ENCODE assay signal across 8 cellular contexts in the genomic region with DNA sequence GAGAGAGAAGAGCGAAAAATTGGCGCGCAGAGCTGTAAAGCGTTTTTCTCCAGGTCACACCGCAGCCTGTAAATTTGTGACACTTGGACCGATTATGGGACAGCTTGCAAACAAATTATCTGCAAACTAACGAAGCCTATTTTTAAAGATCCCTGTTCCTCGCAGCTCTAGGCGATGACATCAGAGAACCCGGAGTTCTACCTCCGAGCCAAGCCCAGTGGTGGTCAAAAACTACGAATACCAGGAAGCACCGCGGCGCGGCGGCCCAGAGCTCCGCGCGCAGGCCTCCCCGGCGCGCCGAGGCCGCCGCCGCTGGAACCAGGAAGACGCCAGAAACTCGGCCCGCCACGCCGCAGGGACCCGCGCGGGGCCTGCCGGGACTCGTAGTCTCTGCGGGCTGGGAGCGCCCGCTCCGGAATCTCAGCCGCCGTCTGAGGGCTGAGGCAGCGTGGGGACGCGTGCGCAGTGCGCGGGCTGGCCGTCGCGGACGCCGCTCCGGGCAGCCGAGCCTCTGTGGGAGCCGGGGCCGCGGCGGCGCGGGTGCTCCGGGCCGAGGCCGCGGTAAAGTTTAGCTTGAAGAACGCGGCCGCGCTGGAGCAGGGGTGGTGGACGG. TPM values are rescaled to one million over a fixed set of nuclear protein-coding genes. Genes with fewer than 3 reads are reported as not detected.
DNase-seq lines count a peak whose midpoint lies in the region; ATAC-seq and TF ChIP-seq lines count a peak whose summit lies in the region.

Gene PLEKHA1 (plus strand): TSS at position 463 of the 613 bp plus-strand sequence. CDS start 18,493 bp downstream, outside the sequence.

- peaks cover 32% of the 10 kb centered on the region for H3K27me3 Mint-ChIP-seq in endodermal cell (ENCODE audit: insufficient read depth)

- H4K91ac ChIP-seq in mesenchymal stem cell (ENCODE audit: low read length) = peak within 1 kb of the TSS; percentile 86

- H3K27me3 ChIP-seq in HL-60 (ENCODE audit: insufficient read depth, poor library complexity, severe bottlenecking) = peaks cover 3% of the 10 kb centered on the region
- peaks cover 15% of the 10 kb centered on the region for H3K27me3 ChIP-seq in endodermal cell (ENCODE audit: control insufficient read depth, insufficient read depth, low read length, poor library complexity, severe bottlenecking)
- H3K27me3 ChIP-seq in mesenchymal stem cell (ENCODE audit: control insufficient read depth in 1 of 2, insufficient read depth in 1 of 2, low read length in 2 of 2) = peaks cover 0 to 4% of the 10 kb centered on the region in 2 experiments

- no peak within 1 kb of the TSS for H3K27ac ChIP-seq in HL-60 (replicated peaks)
- peak within 1 kb of the TSS; percentile 63 for H3K27ac ChIP-seq in endodermal cell (ENCODE audit: low read depth, low read length)
- H3K27ac ChIP-seq in mesenchymal stem cell (ENCODE audit: low read length, poor library complexity, severe bottlenecking) = peak within 1 kb of the TSS; percentile 75

- H2BK15ac ChIP-seq in mesenchymal stem cell (ENCODE audit: low read depth, poor library complexity, severe bottlenecking) = peak within 1 kb of the TSS; percentile 75

- peak within 1 kb of the TSS; percentile 88 for H4K8ac ChIP-seq in mesenchymal stem cell (ENCODE audit: low read length)

- peak within 1 kb of the TSS in 1 of 2 experiments; percentile 86 for H3K14ac ChIP-seq in mesenchymal stem cell (ENCODE audit: low read length in 2 of 2)

- no peak within 1 kb of the TSS for H3K23ac ChIP-seq in mesenchymal stem cell (ENCODE audit: low read length in 2 of 2)

- peak within 1 kb of the TSS; percentile 79 for H3K4me3 Mint-ChIP-seq in endodermal cell

- no peak for TF ChIP-seq CTCF in HL-60 (IDR thresholded peaks at IDR 0.05; ENCODE audit: insufficient read depth, low read length)
- TF ChIP-seq CTCF in endodermal cell (conservative IDR thresholded peaks at IDR 0.05) = no peak

- DNase-seq in CD1c-positive myeloid dendritic cell (ENCODE audit: extremely low spot score) (peak; percentile 98), HL-60 (ENCODE audit: low read depth in 1 of 2, low spot score in 1 of 2) (peak; percentile 50 to 88), NOMO-1 (lab: John Stamatoyannopoulos, UW; ENCODE audit: unreplicated experiment in 2 of 2) (peak; percentile 91 to 92), endodermal cell (peak; percentile 98), mesenchymal stem cell (peak; percentile 96)
- peak; percentile 93 for DNase-seq in activated CD8-positive, alpha-beta memory T cell treated with anti-CD3 and anti-CD28 coated beads, Interleukin-2, amount 50 U/mL, for 4 hours
- peak; percentile 87 for DNase-seq in stimulated activated CD8-positive, alpha-beta memory T cell treated with anti-CD3 and anti-CD28 coated beads, Interleukin-12 subunit alpha, Interleukin-12 subunit beta, amount 100 ng/mL, for 1 hour (ENCODE audit: low read depth)

- H3K36me3 Mint-ChIP-seq in endodermal cell (ENCODE audit: low read depth) = peaks cover 5% of the 10 kb centered on the region

- peak within 1 kb of the TSS in 1 of 2 experiments; percentile 67 for H3K4ac ChIP-seq in mesenchymal stem cell (ENCODE audit: low read depth in 1 of 2, low read length in 2 of 2)

- 1 to 13% methylated on average over 7 to 71 of the region's 71 CpGs for WGBS in endodermal cell (ENCODE audit: insufficient coverage in 1 of 2, insufficient read length in 1 of 2), 2 experiments
- under 1% methylated on average over 47 of the region's 71 CpGs for WGBS in mesenchymal stem cell

- H3K9ac ChIP-seq in endodermal cell (ENCODE audit: extremely low read depth, low read length, poor library complexity, severe bottlenecking) = peak within 1 kb of the TSS; percentile 53
- H3K9ac ChIP-seq in mesenchymal stem cell (ENCODE audit: low read length) = peak within 1 kb of the TSS; percentile 90

- peak within 1 kb of the TSS; percentile 97 for H3K4me2 ChIP-seq in mesenchymal stem cell (ENCODE audit: low read length, poor library complexity, severe bottlenecking)

- no peaks in the 10 kb centered on the region for H3K9me3 Mint-ChIP-seq in endodermal cell

- H2BK120ac ChIP-seq in mesenchymal stem cell (ENCODE audit: low read depth, low read length) = no peak within 1 kb of the TSS

- peak within 1 kb of the TSS; percentile 53 for H3K4me3 ChIP-seq in HL-60 (replicated peaks; ENCODE audit: insufficient read depth, low read length)
- peak within 1 kb of the TSS; percentile 87 for H3K4me3 ChIP-seq in endodermal cell (ENCODE audit: low read length)
- peak within 1 kb of the TSS; percentile 96 to 98 for H3K4me3 ChIP-seq in mesenchymal stem cell (ENCODE audit: insufficient read depth in 1 of 2, low read depth in 1 of 2, low read length in 2 of 2)

- H3K4me1 Mint-ChIP-seq in endodermal cell = peaks cover 11% of the 10 kb centered on the region

- H3K18ac ChIP-seq in mesenchymal stem cell (ENCODE audit: low read depth in 1 of 2, low read length in 2 of 2) = peak within 1 kb of the TSS; percentile 63 to 92

- H3K36me3 ChIP-seq in endodermal cell (ENCODE audit: control insufficient read depth, insufficient read depth, low read length) (peaks cover 4% of the 10 kb centered on the region), mesenchymal stem cell (ENCODE audit: control insufficient read depth in 1 of 2, insufficient read depth in 2 of 2, low read depth in 1 of 2, low read length in 2 of 2) (peaks cover 0 to 4% of the 10 kb centered on the region in 2 experiments)

- H3K9me3 ChIP-seq in endodermal cell (ENCODE audit: control insufficient read depth, low read length) = no peaks in the 10 kb centered on the region
- no peaks in the 10 kb centered on the region for H3K9me3 ChIP-seq in mesenchymal stem cell (ENCODE audit: control insufficient read depth, low read length)

- H2AK5ac ChIP-seq in mesenchymal stem cell (ENCODE audit: low read length, severe bottlenecking) = no peak within 1 kb of the TSS

- H3K79me1 ChIP-seq in mesenchymal stem cell (replicated peaks; ENCODE audit: low read length, poor library complexity, severe bottlenecking) = peaks cover 3% of the 10 kb centered on the region

- ATAC-seq in GM19467 (IDR thresholded peaks at IDR 0.05; ENCODE audit: unreplicated experiment) = peak; percentile 92

- H3K27ac Mint-ChIP-seq in endodermal cell = peak within 1 kb of the TSS; percentile 82

- peak within 1 kb of the TSS; percentile 76 for H2BK5ac ChIP-seq in mesenchymal stem cell (ENCODE audit: low read depth, low read length, poor library complexity, severe bottlenecking)

- peak within 1 kb of the TSS; percentile 93 for H2AFZ ChIP-seq in mesenchymal stem cell (ENCODE audit: low read depth, low read length)

- peak within 1 kb of the TSS in 1 of 2 experiments; percentile 87 for H2BK12ac ChIP-seq in mesenchymal stem cell (ENCODE audit: low read length in 2 of 2)

- H3K4me1 ChIP-seq in endodermal cell (ENCODE audit: control insufficient read depth, insufficient read depth, low read length) (peaks cover 5% of the 10 kb centered on the region), mesenchymal stem cell (ENCODE audit: control insufficient read depth, insufficient read depth, low read depth, low read length) (peaks cover 3% of the 10 kb centered on the region)

RNA-seq across cellular contexts. Expression of gene PLEKHA1, which starts in this region (rescaled TPM):
- 10 to 100 TPM; 29.6 to 49.0 TPM for total RNA-seq in endodermal cell
- polyA plus RNA-seq in endodermal cell (2013, experiment 1 of 2) = 31.1 TPM
- polyA plus RNA-seq in endodermal cell (2013, experiment 2 of 2) = 30.1 TPM
- 14.3 TPM for polyA plus RNA-seq in mesenchymal stem cell (2013, experiment 1 of 2)
- polyA plus RNA-seq in mesenchymal stem cell (2013, experiment 2 of 2) = 15.1 TPM
